9 cellular contexts compared by ENCODE assay signal in genomic region chr10:30751678-30752331, GRCh38.
A peak's percentile ranks its signal among the peaks of the same experiment; 100 is the strongest.
DNase-seq lines count a peak whose midpoint lies in the region; ATAC-seq and TF ChIP-seq lines count a peak whose summit lies in the region.
"Had no signal": no experiment of that assay in that cellular context is flagged by ENCODE, and none has a peak within 500 bp of the region (broad histone marks: within the 10 kb centered on the region; RNA-seq: fewer than 3 reads in every experiment).

No MANE protein-coding gene starts in this region.

- H3K4me3 ChIP-seq in DND-41 (ENCODE audit: low read depth in 1 of 2, low read length in 2 of 2) (no peak overlapping the region), OCI-LY1 (ENCODE audit: low read depth, low read length, poor library complexity, severe bottlenecking) (no peak overlapping the region), adrenal gland (no peak overlapping the region), heart right ventricle (no peak overlapping the region), psoas muscle (no peak overlapping the region)
- H3K4me3 ChIP-seq: uterus had no signal

- H3K27me3 ChIP-seq in DND-41 (ENCODE audit: insufficient read depth, low read length, poor library complexity) = no peaks in the 10 kb centered on the region
- no peaks in the 10 kb centered on the region for H3K27me3 ChIP-seq in OCI-LY1 (ENCODE audit: insufficient read depth, low read length)
- no peaks in the 10 kb centered on the region for H3K27me3 ChIP-seq in adrenal gland
- H3K27me3 ChIP-seq in heart right ventricle = peaks cover 0 to 3% (median 0%) of the 10 kb centered on the region in 7 donors
- H3K27me3 ChIP-seq in psoas muscle (ENCODE audit: insufficient read depth in 3 of 3, low read length in 2 of 3) = no peaks in the 10 kb centered on the region
- H3K27me3 ChIP-seq: uterus had no signal

- H2AFZ ChIP-seq in DND-41 (ENCODE audit: low read depth, low read length) (peak overlapping the region; percentile 56; the same call in 1 of the 2 replicates), OCI-LY1 (ENCODE audit: low read length) (no peak overlapping the region)

- ATAC-seq in DND-41 (ENCODE audit: insufficient read depth, low read depth) (peak; percentile 96), heart right ventricle (peak; percentile 66 to 94 (median 82)), psoas muscle (peak; percentile 77 to 97 (median 88))

- H3K27ac ChIP-seq in DND-41 (ENCODE audit: low read length) (no peak overlapping the region), OCI-LY1 (ENCODE audit: low read depth, low read length, poor library complexity, severe bottlenecking) (no peak overlapping the region), adrenal gland (no peak overlapping the region), heart right ventricle (peak overlapping the region in 6 of 10 donors; percentile 34 to 58 (median 44)), psoas muscle (no peak overlapping the region)
- H3K27ac ChIP-seq: uterus had no signal

- H3K4me1 ChIP-seq in DND-41 (ENCODE audit: insufficient read depth, low read length) = no peaks in the 10 kb centered on the region
- peaks cover 7% of the 10 kb centered on the region for H3K4me1 ChIP-seq in OCI-LY1 (ENCODE audit: insufficient read depth, low read length, severe bottlenecking)
- no peaks in the 10 kb centered on the region for H3K4me1 ChIP-seq in adrenal gland (replicated peaks in 1 of 2)
- peaks cover 0 to 30% (median 13%) of the 10 kb centered on the region in 9 donors for H3K4me1 ChIP-seq in heart right ventricle
- no peaks in the 10 kb centered on the region for H3K4me1 ChIP-seq in psoas muscle
- H3K4me1 ChIP-seq: uterus had no signal

- H4K20me1 ChIP-seq in DND-41 (ENCODE audit: insufficient read depth, low read length) (no peaks in the 10 kb centered on the region; the same call in 1 of the 2 replicates), OCI-LY1 (ENCODE audit: insufficient read depth, low read length) (no peaks in the 10 kb centered on the region)

- no peak for TF ChIP-seq POLR2A in adrenal gland (IDR thresholded peaks at IDR 0.05)

- H3K9ac ChIP-seq in DND-41 (ENCODE audit: low read depth, low read length) (no peak overlapping the region), OCI-LY1 (ENCODE audit: low read length) (no peak overlapping the region)

- H3K79me2 ChIP-seq in DND-41 (ENCODE audit: insufficient read depth, low read length) (no peaks in the 10 kb centered on the region), OCI-LY1 (ENCODE audit: insufficient read depth, low read length) (no peaks in the 10 kb centered on the region)

- no peaks in the 10 kb centered on the region for H3K9me3 ChIP-seq in DND-41 (ENCODE audit: insufficient read depth, low read length, severe bottlenecking)
- no peaks in the 10 kb centered on the region for H3K9me3 ChIP-seq in OCI-LY1 (ENCODE audit: low read length)
- H3K9me3 ChIP-seq in adrenal gland (replicated peaks in 1 of 3) = no peaks in the 10 kb centered on the region
- H3K9me3 ChIP-seq in heart right ventricle = no peaks in the 10 kb centered on the region
- H3K9me3 ChIP-seq in psoas muscle = no peaks in the 10 kb centered on the region
- H3K9me3 ChIP-seq: uterus had no signal

- peak; percentile 86 for TF ChIP-seq CTCF in DND-41 (IDR thresholded peaks at IDR 0.05; ENCODE audit: borderline replicate concordance, extremely low read depth, low read length, poor library complexity, severe bottlenecking)
- peak; percentile 98 for TF ChIP-seq CTCF in OCI-LY1 (IDR thresholded peaks at IDR 0.05; ENCODE audit: low read length)
- TF ChIP-seq CTCF in adrenal gland (IDR thresholded peaks at IDR 0.05) = peak in 2 of 6 experiments; percentile 63 to 93
- peak in 8 of 9 donors; percentile 31 to 97 (median 86) for TF ChIP-seq CTCF in heart right ventricle (IDR thresholded peaks at IDR 0.05)
- peak; percentile 87 for TF ChIP-seq CTCF in psoas muscle (IDR thresholded peaks at IDR 0.05)

- DNase-seq in DND-41 (peak; percentile 71), HCEC 1CT (peak; percentile 34), adrenal gland (peak in 4 of 7 donors; percentile 36 to 85 (median 45)), heart right ventricle (peak; percentile 29 to 76), psoas muscle (peak; percentile 81 to 89), NCI-H2227 treated with DMSO at 0.1 percent for 48 hours (lab: John Stamatoyannopoulos, UW) (no peak), NCI-H1436 treated with DMSO at 0.1 percent for 48 hours (lab: John Stamatoyannopoulos, UW) (no peak)

- no peaks in the 10 kb centered on the region for H3K9me2 ChIP-seq in OCI-LY1 (ENCODE audit: low read depth, low read length)

- H3F3A ChIP-seq in OCI-LY1 (ENCODE audit: insufficient read depth, low read length) = no peaks in the 10 kb centered on the region

- H3K4me2 ChIP-seq in DND-41 (ENCODE audit: insufficient read depth, low read length) (no peak overlapping the region), OCI-LY1 (ENCODE audit: low read length) (no peak overlapping the region)

- H3K36me3 ChIP-seq in DND-41 (ENCODE audit: insufficient read depth, low read length) (no peaks in the 10 kb centered on the region), OCI-LY1 (ENCODE audit: insufficient read depth, low read length) (no peaks in the 10 kb centered on the region), adrenal gland (replicated peaks in 1 of 2) (no peaks in the 10 kb centered on the region), heart right ventricle (no peaks in the 10 kb centered on the region), psoas muscle (ENCODE audit: insufficient read depth in 1 of 2, low read depth in 1 of 2) (no peaks in the 10 kb centered on the region)
- H3K36me3 ChIP-seq: uterus had no signal

- 32 to 89% (median 60%) methylated on average over 14 of the region's 14 CpGs for WGBS in adrenal gland, 4 donors
- WGBS in heart right ventricle, 2 donors = 60 to 84% methylated on average over 14 of the region's 14 CpGs
- 33 to 59% (median 39%) methylated on average over 14 of the region's 14 CpGs for WGBS in psoas muscle, 3 donors

- intact Hi-C loops in adrenal gland (cut with DNase I) (no loop called here), heart right ventricle (cut with DNase I) (loop anchor here in 6 of 10 donors (2.0 to 10.0 kb wide), 5 partner anchors 743 to 1063 kb away; no protein-coding TSS in a partner anchor), psoas muscle (cut with DNase I) (loop anchor here in 1 of 2 donors (10.0 kb wide), 1 partner anchor 1063 kb away; no protein-coding TSS in a partner anchor)

Comparison
In these comparisons a context has a peak if more than half of its experiments do, and no peak if none do; other contexts are left out.
1. DNase-seq: peak in DND-41 (single experiment), HCEC 1CT (single experiment), adrenal gland (4 of 7), heart right ventricle (2 of 2) and psoas muscle (2 of 2); none in NCI-H2227 treated with DMSO at 0.1 percent for 48 hours (single experiment) and NCI-H1436 treated with DMSO at 0.1 percent for 48 hours (single experiment).
2. H3K27ac ChIP-seq: peak in heart right ventricle (6 of 10); none in DND-41 (single experiment), OCI-LY1 (single experiment), adrenal gland (0 of 5) and psoas muscle (single experiment).
3. intact Hi-C loops: an anchor here in heart right ventricle (2.0 to 10.0 kb wide); none called in adrenal gland.
4. Peak in every context shown above with its lines, with median percentiles within 50 percentile points of each other: ATAC-seq.